In genomic region chr19:33310606-33311325, GRCh38 we compare ENCODE assay signal across 13 cellular contexts. TPM values are rescaled to one million over a fixed set of nuclear protein-coding genes. Genes with fewer than 3 reads are reported as not detected.
DNase-seq lines count a peak whose midpoint lies in the region; ATAC-seq and TF ChIP-seq lines count a peak whose summit lies in the region.
"Had no signal": no experiment of that assay in that cellular context is flagged by ENCODE, and none has a peak within 500 bp of the region (broad histone marks: within the 10 kb centered on the region; RNA-seq: fewer than 3 reads in every experiment).

No MANE protein-coding gene starts in this region.

- POLR2A ChIA-PET in WTC11 (lab: Charles Lee), result interaction anchor here (0.8 to 1.4 kb wide), 2 partner anchors 8 to 63 kb away, joined by 3 read pairs; partner anchors contain the start of genes CEBPA and CEBPG

- no peak for TF ChIP-seq EP300 in Ishikawa (IDR thresholded peaks at IDR 0.05; ENCODE audit: borderline replicate concordance)

- ATAC-seq in WTC11 (no peak; the same call in 1 of the 2 replicates), left lobe of liver (peak; percentile 68)

- peaks cover 6% of the 10 kb centered on the region for H3K9me3 Mint-ChIP-seq in WTC11
- H3K9me3 Mint-ChIP-seq: activated CD8-positive, alpha-beta T cell treated with anti-CD3 and anti-CD28 coated beads for 36 hours had no signal

- TF ChIP-seq RAD21 in Ishikawa (IDR thresholded peaks at IDR 0.05; ENCODE audit: low read depth), result no peak

- DNase-seq in WTC11 (ENCODE audit: low spot score) (no peak), left lobe of liver (ENCODE audit: low spot score) (peak; percentile 47), NCI-H748 treated with DMSO at 0.1 percent for 48 hours (lab: John Stamatoyannopoulos, UW) (no peak), NCI-H226 (no peak)
- no peak for DNase-seq in stimulated activated CD4-positive, alpha-beta T cell treated with anti-CD3 and anti-CD28 coated beads, Interleukin-4, amount 100 ng/mL, for 1 hour
- DNase-seq: activated gamma-delta T cell treated with Interleukin-2 at 50 U/mL for 16 hours; effector memory CD4-positive, alpha-beta T cell; MG63; tibial artery had no signal

- peak overlapping the region; percentile 12 to 58 (median 51) for H3K4me3 ChIP-seq in skeletal muscle tissue (ENCODE audit: low read length in 3 of 3)
- H3K4me3 ChIP-seq: MG63, SK-N-MC, tibial artery had no signal

- H3K27ac Mint-ChIP-seq in WTC11, result peak overlapping the region; percentile 6
- H3K27ac Mint-ChIP-seq: activated CD8-positive, alpha-beta T cell treated with anti-CD3 and anti-CD28 coated beads for 36 hours had no signal

- no peaks in the 10 kb centered on the region; the same call in 1 of the 2 replicates for H3K27me3 Mint-ChIP-seq in WTC11 (ENCODE audit: low read depth)

- H3K36me3 ChIP-seq in skeletal muscle tissue (ENCODE audit: control insufficient read depth in 3 of 3, insufficient read depth in 3 of 3, low read length in 3 of 3), result no peaks in the 10 kb centered on the region
- H3K36me3 ChIP-seq: MG63, tibial artery had no signal

- TF ChIP-seq CTCF in WTC11 (IDR thresholded peaks at IDR 0.05), result no peak

- H3K9ac ChIP-seq in skeletal muscle tissue (ENCODE audit: low read depth in 1 of 3, low read length in 3 of 3), result peak overlapping the region in 2 of 3 donors; percentile 43 to 51

- no peaks in the 10 kb centered on the region for H3K9me3 ChIP-seq in skeletal muscle tissue (ENCODE audit: control insufficient read depth in 3 of 3, low read length in 3 of 3)
- H3K9me3 ChIP-seq: MG63, tibial artery had no signal

- no peaks in the 10 kb centered on the region for H3K27me3 ChIP-seq in skeletal muscle tissue (ENCODE audit: control insufficient read depth in 3 of 3, insufficient read depth in 3 of 3, low read length in 3 of 3)

- H3K36me3 Mint-ChIP-seq in WTC11, result no peaks in the 10 kb centered on the region

- H3K4me1 Mint-ChIP-seq in WTC11, result peaks cover 14% of the 10 kb centered on the region

- CTCF ChIA-PET in WTC11 (lab: Charles Lee), result interaction anchor here (0.8 to 2.1 kb wide), 9 partner anchors 8 to 109 kb away, joined by 3 to 16 read pairs (median 4); partner anchors contain the start of genes CEBPA and SLC7A10

- H3K4me3 Mint-ChIP-seq in WTC11, result no peak overlapping the region
- H3K4me3 Mint-ChIP-seq: activated CD8-positive, alpha-beta T cell treated with anti-CD3 and anti-CD28 coated beads for 36 hours had no signal

- H3K27ac ChIP-seq in skeletal muscle tissue (ENCODE audit: low read depth, low read length), result no peak overlapping the region
- H3K27ac ChIP-seq: SK-N-MC, tibial artery had no signal

- H3K4me1 ChIP-seq in skeletal muscle tissue (ENCODE audit: control insufficient read depth in 3 of 3, insufficient read depth in 3 of 3, low read length in 3 of 3), result peaks cover 11 to 24% (median 15%) of the 10 kb centered on the region in 3 donors
- H3K4me1 ChIP-seq: tibial artery had no signal

TF ChIP-seq in Ishikawa, 13 proteins besides CTCF, POLR2A, EP300 and RAD21:
- TF ChIP-seq CEBPB (IDR thresholded peaks at IDR 0.05) (no peak), TEAD4 (IDR thresholded peaks at IDR 0.05) (peak; percentile 64), FOXM1 (IDR thresholded peaks at IDR 0.05; ENCODE audit: borderline replicate concordance, low read depth) (no peak), REST (IDR thresholded peaks at IDR 0.05; ENCODE audit: low read depth) (no peak), TAF1 (IDR thresholded peaks at IDR 0.05; ENCODE audit: low read depth) (no peak), ZBTB7A (IDR thresholded peaks at IDR 0.05; ENCODE audit: low read depth) (no peak), YY1 (IDR thresholded peaks at IDR 0.05; ENCODE audit: low read depth) (no peak), NFIC (IDR thresholded peaks at IDR 0.05) (peak; percentile 53), EGR1 (IDR thresholded peaks at IDR 0.05) (no peak), USF1 (IDR thresholded peaks at IDR 0.05) (no peak)

TF ChIP-seq in WTC11, 78 proteins besides CTCF, POLR2A, EP300 and RAD21:
- no peak for TF ChIP-seq TP53 (CRISPR knock-in tag; IDR thresholded peaks at IDR 0.05)

RNA-seq across cellular contexts. Expression of gene CEBPA, which starts 8.4 kb away (rescaled TPM):
- total RNA-seq in WTC11 (2021) (5.6 to 6.6 TPM (median 5.8 TPM) in 3 replicates), left lobe of liver (185 TPM), skeletal muscle tissue (17.2 TPM)

Comparison
In these comparisons a context has a peak if more than half of its experiments do, and no peak if none do; other contexts are left out.
1. RNA of gene CEBPA, which starts 8.4 kb away (total RNA-seq): 185 TPM in left lobe of liver (single experiment); 17.2 TPM in skeletal muscle tissue (single experiment) and 5.6 to 6.6 TPM in WTC11; every median in the first group is over 10 times any median in the second.